In the genomic region with DNA sequence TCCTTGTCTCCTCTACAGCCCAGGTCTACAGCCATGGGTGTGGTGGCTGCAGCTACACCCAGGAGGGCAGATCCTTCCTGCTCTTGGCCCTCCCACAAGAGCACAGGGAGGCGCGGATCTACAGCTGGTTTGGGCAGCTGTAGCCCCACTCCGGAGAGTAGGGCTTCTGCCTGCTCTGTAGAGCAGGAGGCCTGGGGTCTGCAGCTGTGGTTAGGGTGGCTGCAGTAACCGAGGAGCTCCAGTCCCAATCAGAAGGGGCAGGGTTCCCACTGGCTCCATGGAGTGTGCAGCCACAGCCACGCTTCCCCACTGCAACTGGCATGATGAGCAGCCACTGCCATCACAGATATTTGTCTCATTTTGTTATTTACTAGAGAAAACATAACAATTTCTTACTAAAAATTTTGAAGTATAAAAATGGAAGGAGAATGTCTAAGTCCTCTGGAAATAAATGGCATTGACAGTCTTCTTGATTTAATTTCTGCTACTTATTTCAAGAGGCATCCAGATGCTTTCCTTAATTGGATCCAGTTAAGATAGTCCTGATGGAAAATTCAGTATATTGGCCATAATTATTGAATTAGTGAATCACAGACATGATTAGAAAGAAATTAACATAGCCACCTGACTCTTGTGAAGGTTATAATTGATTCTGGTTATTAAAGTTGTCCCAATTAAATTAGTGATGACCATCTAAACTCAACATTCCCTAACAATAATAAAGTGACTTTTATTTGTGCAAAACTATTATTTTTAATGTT, we compare ENCODE assay signal across 13 cellular contexts.
A peak's percentile ranks its signal among the peaks of the same experiment; 100 is the strongest.
DNase-seq lines count a peak whose midpoint lies in the region; ATAC-seq, FAIRE-seq and TF ChIP-seq lines count a peak whose summit lies in the region.
"Had no signal": no experiment of that assay in that cellular context is flagged by ENCODE, and none has a peak within 500 bp of the region (broad histone marks: within the 10 kb centered on the region; RNA-seq: fewer than 3 reads in every experiment).

No MANE protein-coding gene starts in this region.

- no peak overlapping the region for H3K4ac ChIP-seq in neuronal stem cell (ENCODE audit: low read length)

- peaks cover 21% of the 10 kb centered on the region for H3K9me3 Mint-ChIP-seq in WTC11

- POLR2A ChIA-PET in WTC11 (lab: Charles Lee), result no interaction called here

- no peaks in the 10 kb centered on the region for H3K36me3 Mint-ChIP-seq in WTC11
- H3K36me3 Mint-ChIP-seq: CD4-positive, CD25-positive, alpha-beta regulatory T cell had no signal

- H2BK15ac ChIP-seq in neuronal stem cell (ENCODE audit: low read length), result no peak overlapping the region

- no peak overlapping the region for H3K27ac Mint-ChIP-seq in WTC11
- H3K27ac Mint-ChIP-seq: CD4-positive, CD25-positive, alpha-beta regulatory T cell had no signal

- H3K4me1 Mint-ChIP-seq in WTC11, result no peaks in the 10 kb centered on the region
- H3K4me1 Mint-ChIP-seq: CD4-positive, CD25-positive, alpha-beta regulatory T cell had no signal

- no peak overlapping the region for H2AK5ac ChIP-seq in neuronal stem cell (ENCODE audit: low read depth, low read length)

- no peaks in the 10 kb centered on the region for H3K36me3 ChIP-seq in neuronal stem cell (replicated peaks in 1 of 2; ENCODE audit: control insufficient read depth in 2 of 2, insufficient read depth in 2 of 2, low read length in 2 of 2)
- H3K36me3 ChIP-seq: HAP-1 had no signal

- TF ChIP-seq CTCF in WTC11 (IDR thresholded peaks at IDR 0.05), result no peak

- no peak overlapping the region for H2AFZ ChIP-seq in neuronal stem cell (ENCODE audit: low read length)

- H3K27me3 Mint-ChIP-seq in WTC11 (ENCODE audit: low read depth), result no peaks in the 10 kb centered on the region; the same call in 1 of the 2 replicates

- H3K9ac ChIP-seq in neuronal stem cell (ENCODE audit: low read depth, low read length, poor library complexity), result peak overlapping the region; percentile 21
- H3K9ac ChIP-seq: BLaER1 had no signal

- peaks cover 0 to 5% of the 10 kb centered on the region in 2 donors for H3K9me3 ChIP-seq in neuronal stem cell (replicated peaks in 1 of 2; ENCODE audit: control insufficient read depth in 2 of 2, insufficient read depth in 1 of 2, low read depth in 1 of 2, low read length in 2 of 2)
- H3K9me3 ChIP-seq: HAP-1 had no signal

- no peak overlapping the region for H2BK120ac ChIP-seq in neuronal stem cell (ENCODE audit: low read depth, low read length)

- WGBS in neuronal stem cell (ENCODE audit: extremely low coverage in 2 of 2, insufficient read length in 2 of 2, insufficient replicate concordance in 1 of 2), 2 donors, result no CpG with 5 or more reads among the region's 5 CpGs

- H2BK12ac ChIP-seq in neuronal stem cell (ENCODE audit: low read length), result no peak overlapping the region

- no peaks in the 10 kb centered on the region for H3K79me1 ChIP-seq in neuronal stem cell (ENCODE audit: low read depth, low read length)

- no peak overlapping the region for H3K23ac ChIP-seq in neuronal stem cell (ENCODE audit: low read depth, low read length, poor library complexity)

- no peak for FAIRE-seq in HTR-8/SVneo (lab: Jason Lieb, UNC)
- FAIRE-seq: GM19239 had no signal

- no peak overlapping the region for H3K4me3 ChIP-seq in neuronal stem cell (ENCODE audit: low read length in 2 of 2)
- H3K4me3 ChIP-seq: BLaER1, HAP-1 had no signal

- no peak overlapping the region for H2BK5ac ChIP-seq in neuronal stem cell (ENCODE audit: low read length)

- no peaks in the 10 kb centered on the region for H3K27me3 ChIP-seq in neuronal stem cell (ENCODE audit: control insufficient read depth in 3 of 3, insufficient read depth in 3 of 3, low read depth in 1 of 3, low read length in 3 of 3)
- H3K27me3 ChIP-seq: BLaER1 had no signal

- H4K8ac ChIP-seq in neuronal stem cell (ENCODE audit: low read depth, low read length), result no peak overlapping the region

- no peak overlapping the region for H3K27ac ChIP-seq in neuronal stem cell (replicated peaks; ENCODE audit: low read length)
- H3K27ac ChIP-seq: BLaER1 had no signal

- CTCF ChIA-PET in WTC11 (lab: Charles Lee), result no interaction called here

- no peaks in the 10 kb centered on the region for H3K4me1 ChIP-seq in neuronal stem cell (ENCODE audit: control insufficient read depth in 2 of 2, insufficient read depth in 1 of 2, low read depth in 1 of 2, low read length in 2 of 2)
- H3K4me1 ChIP-seq: BLaER1, HAP-1 had no signal

- H3K4me3 Mint-ChIP-seq in WTC11, result no peak overlapping the region
- H3K4me3 Mint-ChIP-seq: CD4-positive, CD25-positive, alpha-beta regulatory T cell had no signal

- H3K4me2 ChIP-seq in neuronal stem cell (ENCODE audit: insufficient read depth, low read length, poor library complexity, severe bottlenecking), result no peak overlapping the region
- H3K4me2 ChIP-seq: BLaER1 had no signal

- ATAC-seq in WTC11, result peak; percentile 20; the same call in 1 of the 2 replicates

- H4K91ac ChIP-seq in neuronal stem cell (ENCODE audit: low read depth, low read length, poor library complexity), result no peak overlapping the region

- peak overlapping the region; percentile 19 for H3K18ac ChIP-seq in neuronal stem cell (ENCODE audit: low read length)

- H3K14ac ChIP-seq in neuronal stem cell (ENCODE audit: low read length), result no peak overlapping the region

- DNase-seq in SK-N-DZ (ENCODE audit: low spot score) (peak; percentile 47), WTC11 (ENCODE audit: low spot score) (no peak), neuronal stem cell (ENCODE audit: low spot score) (no peak), RPMI8226 (no peak), HTR-8/SVneo (ENCODE audit: insufficient read length, low spot score) (no peak), CD1c-positive myeloid dendritic cell (ENCODE audit: extremely low spot score) (no peak)
- DNase-seq: CD4-positive, CD25-positive, alpha-beta regulatory T cell; DMS53; GF-D8; GOT3 had no signal

TF ChIP-seq in WTC11, 78 proteins besides CTCF, POLR2A, EP300 and RAD21:
- no peak for TF ChIP-seq NR2C2 (CRISPR knock-in tag; IDR thresholded peaks at IDR 0.05)
